ENCODE assay signal across 2 cellular contexts in genomic region chr2:1079873-1080799, GRCh38.
TF ChIP-seq lines count a peak whose summit lies in the region.

No MANE protein-coding gene starts in this region.

TF ChIP-seq in A549, 52 proteins besides CTCF, POLR2A, EP300 and RAD21 (continued from another document):
- peak; percentile 62 for TF ChIP-seq MAFK (IDR thresholded peaks at IDR 0.05; ENCODE audit: partially characterized antibody)
- TF ChIP-seq FOXS1 (CRISPR knock-in tag; IDR thresholded peaks at IDR 0.05) = no peak
- no peak for TF ChIP-seq RCOR1 (IDR thresholded peaks at IDR 0.05; ENCODE audit: low read depth, low read length)
- no peak for TF ChIP-seq ESRRA (IDR thresholded peaks at IDR 0.05; ENCODE audit: borderline replicate concordance, low read length)

TF ChIP-seq in K562, 482 proteins besides CTCF, POLR2A, EP300 and RAD21 (continued from another document):
- no peak for TF ChIP-seq ARID2 (IDR thresholded peaks at IDR 0.05)
- TF ChIP-seq ETS2 (tag; IDR thresholded peaks at IDR 0.05; ENCODE audit: borderline replicate concordance, poor library complexity, severe bottlenecking) = no peak
- peak; percentile 38; the same call in 1 of the 2 replicates for TF ChIP-seq MAFG (tag; conservative IDR thresholded peaks at IDR 0.05)
